ENCODE assay signal across 9 cellular contexts in genomic region chr19:37079238-37079637, GRCh38. TPM values are rescaled to one million over a fixed set of nuclear protein-coding genes. Genes with fewer than 3 reads are reported as not detected.
DNase-seq lines count a peak whose midpoint lies in the region; ATAC-seq, FAIRE-seq and TF ChIP-seq lines count a peak whose summit lies in the region.
"Had no signal": no experiment of that assay in that cellular context is flagged by ENCODE, and none has a peak within 500 bp of the region (broad histone marks: within the 10 kb centered on the region; RNA-seq: fewer than 3 reads in every experiment).

No MANE protein-coding gene starts in this region.

- DNase-seq in GM12864 (ENCODE audit: low read depth): no peak
- no peak for DNase-seq in PC-9
- no peak for DNase-seq in esophagus muscularis mucosa (ENCODE audit: extremely low spot score)
- DNase-seq in NCI-H2081 treated with DMSO at 0.1 percent for 48 hours (lab: John Stamatoyannopoulos, UW): no peak
- no peak for DNase-seq in GM12892 (ENCODE audit: insufficient read length)
- DNase-seq in thyroid gland: no peak
- DNase-seq: GOT3 had no signal

- 82% methylated on average over 4 of the region's 4 CpGs for WGBS in esophagus muscularis mucosa
- 68 to 75% methylated on average over 4 of the region's 4 CpGs for WGBS in thyroid gland, 2 donors

- no peak for ATAC-seq in GM18870 (IDR thresholded peaks at IDR 0.05; ENCODE audit: unreplicated experiment)

- H3K9me2 ChIP-seq in PC-9 (ENCODE audit: insufficient read depth): no peaks in the 10 kb centered on the region

- peaks cover 30% of the 10 kb centered on the region for H3K9me3 ChIP-seq in PC-9 (ENCODE audit: insufficient read depth, low read depth)
- peaks cover 0 to 35% (median 18%) of the 10 kb centered on the region in 4 donors for H3K9me3 ChIP-seq in esophagus muscularis mucosa
- H3K9me3 ChIP-seq in thyroid gland: no peaks in the 10 kb centered on the region

- TF ChIP-seq POLR2A in esophagus muscularis mucosa (IDR thresholded peaks at IDR 0.05; ENCODE audit: low read depth): no peak
- no peak for TF ChIP-seq POLR2A in GM12892 (IDR thresholded peaks at IDR 0.05; ENCODE audit: low read depth, low read length)
- TF ChIP-seq POLR2A in thyroid gland (IDR thresholded peaks at IDR 0.05): no peak

- no peaks in the 10 kb centered on the region for H4K20me1 ChIP-seq in PC-9 (ENCODE audit: insufficient read depth)

- H3F3A ChIP-seq in PC-9 (ENCODE audit: insufficient read depth, low read depth): no peaks in the 10 kb centered on the region

- peaks cover 26% of the 10 kb centered on the region for H3K79me2 ChIP-seq in PC-9 (ENCODE audit: low read depth)

- no peak for FAIRE-seq in GM12892 (lab: Jason Lieb, UNC)

- no peak for TF ChIP-seq CTCF in GM12864 (IDR thresholded peaks at IDR 0.05; ENCODE audit: low read depth, low read length, missing control alignments)
- no peak for TF ChIP-seq CTCF in PC-9 (conservative IDR thresholded peaks at IDR 0.05)
- TF ChIP-seq CTCF in esophagus muscularis mucosa (IDR thresholded peaks at IDR 0.05): no peak
- TF ChIP-seq CTCF in thyroid gland (IDR thresholded peaks at IDR 0.05): no peak

- H3K4me2 ChIP-seq in PC-9: peak overlapping the region; percentile 94

- H3K27me3 ChIP-seq in PC-9 (ENCODE audit: insufficient read depth, low read depth) (no peaks in the 10 kb centered on the region), esophagus muscularis mucosa (no peaks in the 10 kb centered on the region), rectal smooth muscle tissue (ENCODE audit: control insufficient read depth, insufficient read depth, low read length) (no peaks in the 10 kb centered on the region), thyroid gland (no peaks in the 10 kb centered on the region)

- TF ChIP-seq EP300 in esophagus muscularis mucosa (IDR thresholded peaks at IDR 0.05): no peak

- peak overlapping the region; percentile 81 for H3K4me3 ChIP-seq in GM12864 (ENCODE audit: low read depth, low read length)
- H3K4me3 ChIP-seq in PC-9: peak overlapping the region; percentile 96
- H3K4me3 ChIP-seq in esophagus muscularis mucosa: peak overlapping the region; percentile 73 to 98 (median 80)
- H3K4me3 ChIP-seq in rectal smooth muscle tissue (ENCODE audit: low read length): peak overlapping the region; percentile 80
- peak overlapping the region in 1 of 3 donors; percentile 58 for H3K4me3 ChIP-seq in thyroid gland (replicated peaks in 1 of 3)

- no peak overlapping the region for H3K27ac ChIP-seq in PC-9
- H3K27ac ChIP-seq in esophagus muscularis mucosa (replicated peaks in 1 of 4): peak overlapping the region; percentile 85 to 96 (median 92)
- no peak overlapping the region for H3K27ac ChIP-seq in rectal smooth muscle tissue (ENCODE audit: low read depth, low read length)
- no peak overlapping the region for H3K27ac ChIP-seq in thyroid gland

- 0 out of 2 replicates have a peak, but pooled peaks cover 8% of the 10 kb centered on the region for H3K36me3 ChIP-seq in PC-9 (ENCODE audit: low read depth)
- peaks cover 6 to 21% (median 9%) of the 10 kb centered on the region in 4 donors for H3K36me3 ChIP-seq in esophagus muscularis mucosa
- H3K36me3 ChIP-seq in rectal smooth muscle tissue (ENCODE audit: control insufficient read depth, insufficient read depth, low read length): no peaks in the 10 kb centered on the region
- no peaks in the 10 kb centered on the region for H3K36me3 ChIP-seq in thyroid gland

- peak overlapping the region; percentile 66 for H3K9ac ChIP-seq in rectal smooth muscle tissue (ENCODE audit: low read length)

- H2AFZ ChIP-seq in PC-9: peak overlapping the region; percentile 99

- POLR2A ChIA-PET in PC-9 (lab: Charles Lee; ENCODE audit: unreplicated experiment): no interaction called here

- H3K4me1 ChIP-seq in PC-9 (replicated peaks; ENCODE audit: insufficient read depth): peaks cover 7% of the 10 kb centered on the region
- peaks cover 12 to 27% (median 21%) of the 10 kb centered on the region in 4 donors for H3K4me1 ChIP-seq in esophagus muscularis mucosa
- peaks cover 10% of the 10 kb centered on the region for H3K4me1 ChIP-seq in rectal smooth muscle tissue (ENCODE audit: control insufficient read depth, insufficient read depth, low read length)
- peaks cover 7 to 10% of the 10 kb centered on the region in 2 donors for H3K4me1 ChIP-seq in thyroid gland

- no TSS peak for BruUV-seq in PC-9 (replicated peaks; lab: Mats Ljungman, UMichigan)

- intact Hi-C loops in PC-9 (cut with micrococcal nuclease; ENCODE audit: unreplicated experiment) (loop anchor here (2.0 to 5.0 kb wide), 2 partner anchors 94 to 388 kb away; partner anchors contain the start of genes ZNF569, ZNF570 and ZNF585A), esophagus muscularis mucosa (cut with DNase I) (loop anchor here (5.0 to 10.0 kb wide), 3 partner anchors 96 to 388 kb away; partner anchors contain the start of genes ZNF569, ZNF570 and ZNF585A), thyroid gland (cut with DNase I) (no loop called here)

- CTCF ChIA-PET in PC-9 (lab: Charles Lee): no interaction called here

RNA-seq across cellular contexts. Expression of gene ZNF420, which starts 1.0 kb away (rescaled TPM):
- 4.7 and 8.7 TPM in 2 replicates for total RNA-seq in PC-9 (2021)
- total RNA-seq in esophagus muscularis mucosa: 10 to 100 TPM in 2 of 4 donors, 1 to 10 TPM in 2; 8.5 to 19.1 (median 12.8) TPM
- polyA plus RNA-seq in GM12892 (2012; ENCODE audit: missing spikeins): 5.4 TPM
- total RNA-seq in thyroid gland: 10 to 100 TPM; 15.8 to 26.6 (median 16.8) TPM

Comparison
In these comparisons a context has a peak if more than half of its experiments do, and no peak if none do; other contexts are left out.
1. H3K27ac ChIP-seq: peak in esophagus muscularis mucosa (4 of 4); none in PC-9 (single experiment), rectal smooth muscle tissue (single experiment) and thyroid gland (0 of 3).